ENCODE assay signal across 10 cellular contexts in the genomic region with DNA sequence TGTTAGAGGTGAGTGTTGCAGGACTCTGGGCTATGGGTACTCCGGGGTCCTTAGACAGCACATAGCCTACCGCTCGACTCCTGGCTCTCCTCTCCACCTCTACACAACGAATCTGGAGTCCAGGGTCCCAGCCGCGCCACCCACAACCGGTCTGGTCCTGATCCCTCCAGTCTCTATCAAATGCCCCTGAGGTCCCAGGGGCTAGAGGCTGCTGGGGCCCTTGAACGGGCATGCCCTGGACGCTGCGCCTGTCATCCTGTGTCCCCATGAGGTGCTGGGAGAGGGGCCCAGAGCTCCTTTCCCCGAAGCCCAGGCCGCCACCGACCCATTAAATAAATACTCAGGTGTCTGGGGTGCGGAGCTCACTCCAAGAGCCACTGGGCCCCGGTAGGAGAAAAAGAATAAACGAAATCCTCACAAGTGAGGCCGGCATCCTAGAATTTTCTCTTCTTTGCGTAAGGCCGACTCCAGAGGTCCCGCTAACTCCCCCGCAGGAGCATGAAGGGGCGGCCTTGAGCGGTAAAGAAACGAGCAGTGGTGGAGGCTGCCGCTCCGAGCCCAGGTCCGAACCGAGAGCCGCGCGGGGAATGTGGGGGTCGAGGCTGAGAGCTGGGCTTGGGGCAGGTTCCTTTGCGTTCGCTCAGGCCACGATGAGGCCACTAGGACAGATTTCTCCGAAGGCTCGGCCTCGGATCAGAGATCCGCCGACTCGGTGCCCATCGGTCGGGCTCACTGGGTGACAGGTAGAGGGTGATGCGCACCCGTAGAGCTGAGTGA.
DNase-seq lines count a peak whose midpoint lies in the region; TF ChIP-seq lines count a peak whose summit lies in the region.
"Had no signal": no experiment of that assay in that cellular context is flagged by ENCODE, and none has a peak within 500 bp of the region (broad histone marks: within the 10 kb centered on the region; RNA-seq: fewer than 3 reads in every experiment).

No MANE protein-coding gene starts in this region.

- H3K36me3 Mint-ChIP-seq in activated CD4-positive, alpha-beta T cell treated with anti-CD3 and anti-CD28 coated beads, Interleukin-2, amount 10 ng/mL, durations not matched to agents 24 days and 14 days (ENCODE audit: low read depth): no peaks in the 10 kb centered on the region
- H3K36me3 Mint-ChIP-seq in progenitor cell of endocrine pancreas (ENCODE audit: insufficient read depth): peaks cover 2% of the 10 kb centered on the region

- no peak for TF ChIP-seq POLR2A in esophagus squamous epithelium (IDR thresholded peaks at IDR 0.05)

- H3K9me3 ChIP-seq in PC-9 (ENCODE audit: insufficient read depth, low read depth) (no peaks in the 10 kb centered on the region), esophagus squamous epithelium (no peaks in the 10 kb centered on the region)

- POLR2A ChIA-PET in PC-9 (lab: Charles Lee; ENCODE audit: unreplicated experiment): no interaction called here

- TF ChIP-seq CTCF in PC-9 (conservative IDR thresholded peaks at IDR 0.05) (no peak), esophagus squamous epithelium (IDR thresholded peaks at IDR 0.05) (no peak), progenitor cell of endocrine pancreas (IDR thresholded peaks at IDR 0.05; ENCODE audit: unreplicated experiment) (no peak)

- intact Hi-C loops in activated CD4-positive, alpha-beta T cell treated with anti-CD3 and anti-CD28 coated beads, Interleukin-2, amount 10 ng/mL, durations not matched to agents 24 days and 14 days (cut with micrococcal nuclease): no loop called here
- intact Hi-C loops in PC-9 (cut with micrococcal nuclease; ENCODE audit: unreplicated experiment) (no loop called here), esophagus squamous epithelium (cut with DNase I) (no loop called here)

- H3K36me3 ChIP-seq in PC-9 (ENCODE audit: low read depth) (no peaks in the 10 kb centered on the region), esophagus squamous epithelium (no peaks in the 10 kb centered on the region)

- H3K9me2 ChIP-seq in PC-9 (ENCODE audit: insufficient read depth): no peaks in the 10 kb centered on the region

- DNase-seq in activated CD4-positive, alpha-beta T cell treated with anti-CD3 and anti-CD28 coated beads, Interleukin-2, amount 10 ng/mL, durations not matched to agents 24 days and 14 days: no peak
- DNase-seq in activated CD4-positive, alpha-beta T cell treated with anti-CD3 and anti-CD28 coated beads for 4 hours: no peak
- DNase-seq in PC-9 (peak in 1 of 2 experiments; percentile 29), esophagus squamous epithelium (lab: John Stamatoyannopoulos, UW) (no peak), progenitor cell of endocrine pancreas (ENCODE audit: low spot score, unreplicated experiment) (no peak), HT-29 (ENCODE audit: low spot score) (no peak), GM19238 (ENCODE audit: insufficient read length, low spot score) (no peak)
- no peak for DNase-seq in effector CD4-positive, alpha-beta T cell
- DNase-seq: amniotic stem cell, NCI-H1105 treated with DMSO at 0.1 percent for 48 hours had no signal

- peaks cover 47% of the 10 kb centered on the region for H3K27me3 Mint-ChIP-seq in activated CD4-positive, alpha-beta T cell treated with anti-CD3 and anti-CD28 coated beads, Interleukin-2, amount 10 ng/mL, durations not matched to agents 24 days and 14 days
- peaks cover 38% of the 10 kb centered on the region for H3K27me3 Mint-ChIP-seq in progenitor cell of endocrine pancreas

- H3K4me1 ChIP-seq in PC-9 (replicated peaks; ENCODE audit: insufficient read depth) (peaks cover 26% of the 10 kb centered on the region), esophagus squamous epithelium (peaks cover 34 to 53% (median 48%) of the 10 kb centered on the region in 3 donors)

- H3K27me3 ChIP-seq in PC-9 (ENCODE audit: insufficient read depth, low read depth) (no peaks in the 10 kb centered on the region), esophagus squamous epithelium (peaks cover 30 to 87% (median 43%) of the 10 kb centered on the region in 4 donors)

- TSS peak; percentile 38 for BruUV-seq in PC-9 (replicated peaks; lab: Mats Ljungman, UMichigan)

- WGBS in esophagus squamous epithelium, 2 donors: 36 to 53% methylated on average over 19 of the region's 45 CpGs

- peaks cover 4% of the 10 kb centered on the region; the same call in 1 of the 2 replicates for H3F3A ChIP-seq in PC-9 (ENCODE audit: insufficient read depth, low read depth)

- H3K4me3 ChIP-seq in PC-9 (peak overlapping the region; percentile 85), esophagus squamous epithelium (peak overlapping the region in 3 of 4 donors; percentile 68 to 77 (median 71))

- H2AFZ ChIP-seq in PC-9: no peak overlapping the region

- H3K4me3 Mint-ChIP-seq in activated CD4-positive, alpha-beta T cell treated with anti-CD3 and anti-CD28 coated beads, Interleukin-2, amount 10 ng/mL, durations not matched to agents 24 days and 14 days: peak overlapping the region; percentile 34
- H3K4me3 Mint-ChIP-seq in progenitor cell of endocrine pancreas (ENCODE audit: low read depth): peak overlapping the region; percentile 70

- no peak overlapping the region for H3K27ac Mint-ChIP-seq in activated CD4-positive, alpha-beta T cell treated with anti-CD3 and anti-CD28 coated beads, Interleukin-2, amount 10 ng/mL, durations not matched to agents 24 days and 14 days
- no peak overlapping the region for H3K27ac Mint-ChIP-seq in progenitor cell of endocrine pancreas

- peaks cover 15% of the 10 kb centered on the region for H4K20me1 ChIP-seq in PC-9 (ENCODE audit: insufficient read depth)

- H3K4me1 Mint-ChIP-seq in activated CD4-positive, alpha-beta T cell treated with anti-CD3 and anti-CD28 coated beads, Interleukin-2, amount 10 ng/mL, durations not matched to agents 24 days and 14 days: peaks cover 22% of the 10 kb centered on the region
- H3K4me1 Mint-ChIP-seq in progenitor cell of endocrine pancreas (ENCODE audit: low read depth): peaks cover 11% of the 10 kb centered on the region

- peaks cover 20% of the 10 kb centered on the region for H3K79me2 ChIP-seq in PC-9 (ENCODE audit: low read depth)

- H3K27ac ChIP-seq in PC-9 (no peak overlapping the region), esophagus squamous epithelium (no peak overlapping the region)

- peak overlapping the region; percentile 79 for H3K4me2 ChIP-seq in PC-9

- H3K9me3 Mint-ChIP-seq in activated CD4-positive, alpha-beta T cell treated with anti-CD3 and anti-CD28 coated beads, Interleukin-2, amount 10 ng/mL, durations not matched to agents 24 days and 14 days: no peaks in the 10 kb centered on the region
- no peaks in the 10 kb centered on the region for H3K9me3 Mint-ChIP-seq in progenitor cell of endocrine pancreas (ENCODE audit: low read depth)

- CTCF ChIA-PET in PC-9 (lab: Charles Lee): interaction anchor here (0.6 kb wide), 1 partner anchor 46 kb away, joined by 4 read pairs; no protein-coding TSS in a partner anchor
